In the genomic region with DNA sequence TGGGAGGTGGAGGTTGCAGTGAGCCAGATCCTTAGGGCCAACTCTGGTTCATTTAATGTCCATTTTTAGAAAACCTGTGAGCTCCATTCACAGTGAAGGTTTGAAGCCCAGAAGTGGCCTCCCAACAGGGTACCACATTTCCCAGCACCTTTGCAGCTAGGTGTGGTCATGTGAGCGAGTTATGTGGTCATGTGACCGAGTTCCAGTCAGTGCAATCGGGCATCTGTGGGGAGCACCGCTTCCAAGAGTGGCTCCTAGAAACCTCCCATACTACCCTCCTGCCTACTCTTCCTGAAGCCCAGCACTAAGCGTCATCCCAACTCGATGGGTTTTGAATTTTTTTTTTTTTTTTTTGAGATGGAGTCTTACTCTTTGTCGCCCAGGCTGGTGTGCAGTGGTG, we compare ENCODE assay signal across 8 cellular contexts. TPM values are rescaled to one million over a fixed set of nuclear protein-coding genes. Genes with fewer than 3 reads are reported as not detected.
A peak's percentile ranks its signal among the peaks of the same experiment; 100 is the strongest.
DNase-seq lines count a peak whose midpoint lies in the region; ATAC-seq and TF ChIP-seq lines count a peak whose summit lies in the region.

No MANE protein-coding gene starts in this region.

- H3K27me3 ChIP-seq in testis = no peaks in the 10 kb centered on the region

- TF ChIP-seq CTCF in VCaP (conservative IDR thresholded peaks at IDR 0.05) (no peak), testis (IDR thresholded peaks at IDR 0.05) (no peak)

- CTCF ChIA-PET in activated naive CD4-positive, alpha-beta T cell treated with anti-CD3 and anti-CD28 coated beads for 36 hours (lab: Charles Lee) = interaction anchor here (1.1 to 2.7 kb wide), 4 partner anchors 10 to 149 kb away, joined by 3 to 16 read pairs (median 7); no protein-coding TSS in a partner anchor

- H3K9me3 Mint-ChIP-seq in activated naive CD4-positive, alpha-beta T cell treated with anti-CD3 and anti-CD28 coated beads for 36 hours = no peaks in the 10 kb centered on the region

- no peak for ATAC-seq in GM21529 (IDR thresholded peaks at IDR 0.05; ENCODE audit: unreplicated experiment)
- no peak for ATAC-seq in GM18861 (IDR thresholded peaks at IDR 0.05; ENCODE audit: unreplicated experiment)

- H3K27ac Mint-ChIP-seq in activated naive CD4-positive, alpha-beta T cell treated with anti-CD3 and anti-CD28 coated beads for 36 hours = peak overlapping the region; percentile 93

- H3K36me3 Mint-ChIP-seq in activated naive CD4-positive, alpha-beta T cell treated with anti-CD3 and anti-CD28 coated beads for 36 hours (ENCODE audit: low read depth) = peaks cover 14% of the 10 kb centered on the region

- H3K4me3 ChIP-seq in testis = no peak overlapping the region

- H3K4me1 Mint-ChIP-seq in activated naive CD4-positive, alpha-beta T cell treated with anti-CD3 and anti-CD28 coated beads for 36 hours (ENCODE audit: low read depth) = peaks cover 11% of the 10 kb centered on the region

- WGBS in testis, 2 donors = 38 to 51% methylated on average over 7 of the region's 7 CpGs

- H3K27ac ChIP-seq in VCaP (peak overlapping the region; percentile 97), testis (peak overlapping the region; percentile 87 to 93)

- H3K4me3 Mint-ChIP-seq in activated naive CD4-positive, alpha-beta T cell treated with anti-CD3 and anti-CD28 coated beads for 36 hours = no peak overlapping the region

- intact Hi-C loops in activated naive CD4-positive, alpha-beta T cell treated with anti-CD3 and anti-CD28 coated beads for 36 hours (cut with micrococcal nuclease) = no loop called here
- intact Hi-C loops in testis (cut with DNase I; ENCODE audit: low total_unique reads) = no loop called here

- no peak for DNase-seq in activated naive CD4-positive, alpha-beta T cell treated with anti-CD3 and anti-CD28 coated beads for 36 hours
- DNase-seq in activated naive CD4-positive, alpha-beta T cell (lab: John Stamatoyannopoulos, UW) = no peak
- DNase-seq in iPS-NIHi11 (ENCODE audit: low spot score) = peak; percentile 52
- DNase-seq in testis = no peak
- no peak for DNase-seq in kidney glomerular epithelial cell (lab: John Stamatoyannopoulos, UW)

- no peaks in the 10 kb centered on the region for H3K9me3 ChIP-seq in testis

- TF ChIP-seq POLR2A in testis (IDR thresholded peaks at IDR 0.05) = no peak

- peaks cover 10% of the 10 kb centered on the region for H3K4me1 ChIP-seq in testis

- no peaks in the 10 kb centered on the region for H3K27me3 Mint-ChIP-seq in activated naive CD4-positive, alpha-beta T cell treated with anti-CD3 and anti-CD28 coated beads for 36 hours (ENCODE audit: low read depth)

- H3K36me3 ChIP-seq in testis (ENCODE audit: low read depth, missing control alignments) = no peaks in the 10 kb centered on the region

RNA-seq across cellular contexts. Expression of a gene that starts 0.7 kb away (rescaled TPM):
- total RNA-seq in activated naive CD4-positive, alpha-beta T cell treated with anti-CD3 and anti-CD28 coated beads for 36 hours = 1 to 10 TPM; 8.8 to 9.6 TPM
- total RNA-seq in testis = 10 to 100 TPM; 28.0 to 34.5 TPM
- 9.6 TPM for polyA plus RNA-seq in testis (ENCODE audit: insufficient read depth, low read depth, low replicate concordance)

RNA-seq across cellular contexts. Expression of a gene that starts 58.9 kb away (rescaled TPM):
- total RNA-seq in activated naive CD4-positive, alpha-beta T cell treated with anti-CD3 and anti-CD28 coated beads for 36 hours = 100 to 1,000 TPM; 187 to 195 TPM
- 10 to 100 TPM; 69.7 to 73.3 TPM for total RNA-seq in testis
- polyA plus RNA-seq in testis (ENCODE audit: insufficient read depth, low read depth, low replicate concordance) = 51.9 TPM

RNA-seq across cellular contexts. Expression of a gene that starts 59.2 kb away (rescaled TPM):
- 1 to 10 TPM; 6.1 to 6.7 TPM for total RNA-seq in activated naive CD4-positive, alpha-beta T cell treated with anti-CD3 and anti-CD28 coated beads for 36 hours
- 1 to 10 TPM; 5.8 to 7.2 TPM for total RNA-seq in testis
- 5.1 TPM for polyA plus RNA-seq in testis (ENCODE audit: insufficient read depth, low read depth, low replicate concordance)
